1 cellular context compared by ENCODE assay signal in the genomic region with DNA sequence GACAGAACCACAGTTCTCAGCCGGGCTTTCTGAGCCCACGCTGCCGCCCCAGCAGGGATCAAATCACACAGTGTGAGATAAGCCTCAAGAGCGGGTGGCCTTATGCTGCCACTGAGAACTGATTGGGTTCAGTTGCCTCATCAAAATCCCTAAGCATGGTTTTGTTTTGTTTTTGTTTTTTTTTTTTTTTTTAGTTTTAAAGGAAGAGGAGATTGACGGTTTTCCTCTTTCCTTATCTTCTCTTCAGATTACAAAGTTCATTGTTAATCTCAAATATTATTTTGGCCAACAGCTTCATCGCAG.
TF ChIP-seq lines count a peak whose summit lies in the region.

No MANE protein-coding gene starts in this region.

TF ChIP-seq in IMR-90, 13 proteins besides CTCF, POLR2A, EP300 and RAD21:
- TF ChIP-seq, protein P1, sequence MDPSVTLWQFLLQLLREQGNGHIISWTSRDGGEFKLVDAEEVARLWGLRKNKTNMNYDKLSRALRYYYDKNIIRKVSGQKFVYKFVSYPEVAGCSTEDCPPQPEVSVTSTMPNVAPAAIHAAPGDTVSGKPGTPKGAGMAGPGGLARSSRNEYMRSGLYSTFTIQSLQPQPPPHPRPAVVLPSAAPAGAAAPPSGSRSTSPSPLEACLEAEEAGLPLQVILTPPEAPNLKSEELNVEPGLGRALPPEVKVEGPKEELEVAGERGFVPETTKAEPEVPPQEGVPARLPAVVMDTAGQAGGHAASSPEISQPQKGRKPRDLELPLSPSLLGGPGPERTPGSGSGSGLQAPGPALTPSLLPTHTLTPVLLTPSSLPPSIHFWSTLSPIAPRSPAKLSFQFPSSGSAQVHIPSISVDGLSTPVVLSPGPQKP (IDR thresholded peaks at IDR 0.05; ENCODE audit: borderline replicate concordance, low read depth, low read length): no peak
- TF ChIP-seq MXI1 (IDR thresholded peaks at IDR 0.05; ENCODE audit: borderline replicate concordance, low read depth, low read length) (no peak), MAZ (IDR thresholded peaks at IDR 0.05; ENCODE audit: borderline replicate concordance, low read depth, low read length) (no peak), NFE2L2 (IDR thresholded peaks at IDR 0.05; ENCODE audit: low read depth, low read length) (no peak), RCOR1 (IDR thresholded peaks at IDR 0.05; ENCODE audit: insufficient replicate concordance, low read length) (no peak), RFX5 (IDR thresholded peaks at IDR 0.05; ENCODE audit: low read depth, low read length) (no peak), CHD1 (IDR thresholded peaks at IDR 0.05; ENCODE audit: low read depth, low read length) (no peak), SMC3 (IDR thresholded peaks at IDR 0.05; ENCODE audit: low read depth, low read length) (no peak), MAFK (IDR thresholded peaks at IDR 0.05; ENCODE audit: low read depth, low read length) (no peak), CEBPB (IDR thresholded peaks at IDR 0.05; ENCODE audit: low read depth, low read length) (no peak), BHLHE40 (IDR thresholded peaks at IDR 0.05; ENCODE audit: low read depth, low read length) (no peak), FOS (IDR thresholded peaks at IDR 0.05; ENCODE audit: low read depth, low read length) (no peak)
- TF ChIP-seq, protein P2, sequence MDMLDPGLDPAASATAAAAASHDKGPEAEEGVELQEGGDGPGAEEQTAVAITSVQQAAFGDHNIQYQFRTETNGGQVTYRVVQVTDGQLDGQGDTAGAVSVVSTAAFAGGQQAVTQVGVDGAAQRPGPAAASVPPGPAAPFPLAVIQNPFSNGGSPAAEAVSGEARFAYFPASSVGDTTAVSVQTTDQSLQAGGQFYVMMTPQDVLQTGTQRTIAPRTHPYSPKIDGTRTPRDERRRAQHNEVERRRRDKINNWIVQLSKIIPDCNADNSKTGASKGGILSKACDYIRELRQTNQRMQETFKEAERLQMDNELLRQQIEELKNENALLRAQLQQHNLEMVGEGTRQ (IDR thresholded peaks at IDR 0.05; ENCODE audit: low read depth, low read length): no peak
TF ChIP-seq in IMR-90: peak in this region for 0.
